ENCODE assay signal across 8 cellular contexts in the genomic region with DNA sequence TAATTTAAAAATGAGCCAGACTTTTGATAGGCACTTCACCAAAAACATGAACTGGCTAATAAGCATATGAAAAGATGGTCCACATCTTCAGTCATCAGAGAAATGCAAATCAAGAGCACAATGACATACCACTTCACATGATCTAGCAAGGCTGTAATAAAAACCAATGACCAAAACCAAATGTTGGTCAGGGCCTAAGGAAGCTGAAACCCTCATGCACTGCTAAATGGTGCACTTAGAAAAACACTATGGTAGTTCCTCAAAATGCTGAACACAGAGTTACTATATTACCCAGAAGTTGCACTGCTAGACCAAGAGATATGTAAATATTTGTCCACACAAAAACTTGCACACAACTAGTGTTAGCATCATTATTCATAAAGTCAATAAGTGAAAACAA.
"Had no signal": no experiment of that assay in that cellular context is flagged by ENCODE, and none has a peak within 500 bp of the region (broad histone marks: within the 10 kb centered on the region; RNA-seq: fewer than 3 reads in every experiment).

No MANE protein-coding gene starts in this region.

- H3K4me3 Mint-ChIP-seq: GM23338 had no signal

- H3K4me2 ChIP-seq: GM23338 had no signal

- ATAC-seq: GM23338, K562 had no signal

- DNase-seq: H7, HCEC 1CT, IMR-90, Kasumi-1, KG1 had no signal

- H2AFZ ChIP-seq: GM23338 had no signal

- H3K4me3 ChIP-seq: GM23338, K562 had no signal

- H3K27ac Mint-ChIP-seq: GM23338 had no signal

- FAIRE-seq: HTR-8/SVneo, K562 had no signal
